ENCODE assay signal across 8 cellular contexts in the genomic region with DNA sequence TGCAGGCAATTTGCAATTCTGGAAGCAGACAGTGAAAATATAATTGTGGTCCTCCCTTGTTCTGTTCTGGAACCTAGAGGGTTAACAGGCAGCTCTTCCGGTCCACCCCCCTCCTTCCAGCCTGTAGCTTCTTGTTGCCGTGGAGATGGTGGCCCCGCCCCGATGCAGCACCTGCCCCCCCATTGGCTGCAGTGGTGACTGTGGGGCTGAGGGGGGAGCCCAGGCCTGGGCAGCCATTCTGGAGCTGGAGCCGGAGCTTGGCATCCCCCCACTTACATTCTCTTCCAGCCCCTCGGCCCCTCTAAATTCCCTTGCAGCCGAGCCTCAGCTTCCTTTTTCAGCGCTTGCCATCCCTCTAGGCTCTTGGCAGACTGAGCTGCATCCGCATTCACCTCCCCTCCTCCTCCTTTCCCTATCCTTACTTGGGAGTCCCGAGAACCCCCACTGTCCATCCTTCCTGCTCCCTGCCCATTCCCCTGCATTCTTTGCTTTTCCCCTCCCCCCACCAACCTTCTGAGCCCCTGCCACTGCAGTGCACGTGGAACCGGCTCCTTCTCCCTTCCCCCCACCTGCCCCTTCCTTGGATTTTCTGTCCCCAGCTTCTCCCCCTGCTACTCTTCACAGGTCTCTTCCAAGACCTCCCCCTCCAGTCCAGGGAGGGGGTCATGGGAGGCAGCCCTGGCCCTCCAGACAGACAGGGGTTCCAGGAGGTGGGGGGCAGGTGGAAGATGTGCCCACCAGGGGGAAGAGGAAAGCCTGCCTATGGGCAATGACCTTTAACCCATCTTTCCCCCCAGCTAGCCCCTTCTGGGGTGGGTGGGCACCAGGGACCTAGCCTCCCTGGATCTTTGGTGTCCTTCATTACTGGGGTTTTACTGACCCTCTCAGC. TPM values are rescaled to one million over a fixed set of nuclear protein-coding genes. Genes with fewer than 3 reads are reported as not detected.
DNase-seq lines count a peak whose midpoint lies in the region; ATAC-seq, FAIRE-seq and TF ChIP-seq lines count a peak whose summit lies in the region.

No MANE protein-coding gene starts in this region.

- no peak for FAIRE-seq in astrocyte (lab: Jason Lieb, UNC)

- H3K23ac ChIP-seq in IMR-90 (ENCODE audit: low read depth, low read length): no peak overlapping the region

- H3K27me3 ChIP-seq in IMR-90 (ENCODE audit: control insufficient read depth, insufficient read depth, low read length) (no peaks in the 10 kb centered on the region), astrocyte (ENCODE audit: insufficient read depth, low read length) (no peaks in the 10 kb centered on the region)

- no peak for TF ChIP-seq RAD21 in IMR-90 (IDR thresholded peaks at IDR 0.05; ENCODE audit: low read length)

- no peak overlapping the region for H3K9ac ChIP-seq in IMR-90 (ENCODE audit: low read depth, low read length)
- H3K9ac ChIP-seq in astrocyte (ENCODE audit: low read length): peak overlapping the region; percentile 8

- H3K14ac ChIP-seq in IMR-90 (replicated peaks; ENCODE audit: low read depth, low read length): peak overlapping the region; percentile 29; the same call in 1 of the 2 replicates

- H3K27ac ChIP-seq in IMR-90 (ENCODE audit: insufficient read depth, low read length) (no peak overlapping the region), astrocyte (ENCODE audit: low read depth, low read length) (no peak overlapping the region)

- 24% methylated on average over 4 of the region's 12 CpGs; no CpG with 5 or more reads in 1 of the 2 experiments for WGBS in IMR-90 (ENCODE audit: extremely low coverage in 2 of 2, insufficient read length in 1 of 2), 2 experiments

- H3K27me3 Mint-ChIP-seq in T-helper 17 cell (no peaks in the 10 kb centered on the region), astrocyte (ENCODE audit: low read depth, unreplicated experiment) (no peaks in the 10 kb centered on the region)

- H2AK9ac ChIP-seq in IMR-90 (replicated peaks; ENCODE audit: low read depth, low read length, poor library complexity): peak overlapping the region; percentile 77

- H2BK120ac ChIP-seq in IMR-90 (ENCODE audit: low read depth, low read length): no peak overlapping the region

- H2BK15ac ChIP-seq in IMR-90 (ENCODE audit: low read depth, low read length): no peak overlapping the region

- H3K4me2 ChIP-seq in IMR-90 (ENCODE audit: low read depth, low read length) (peak overlapping the region; percentile 55; the same call in 1 of the 2 replicates), astrocyte (ENCODE audit: low read length) (peak overlapping the region; percentile 71)

- no peak overlapping the region for H4K5ac ChIP-seq in IMR-90 (ENCODE audit: low read depth, low read length)

- H2BK5ac ChIP-seq in IMR-90 (ENCODE audit: low read depth, low read length, poor library complexity, severe bottlenecking): no peak overlapping the region

- H2BK20ac ChIP-seq in IMR-90 (ENCODE audit: low read depth, low read length): no peak overlapping the region

- H2AFZ ChIP-seq in IMR-90 (replicated peaks; ENCODE audit: low read length, poor library complexity) (peak overlapping the region; percentile 68), astrocyte (ENCODE audit: low read depth, low read length) (no peak overlapping the region)

- no peaks in the 10 kb centered on the region for H3K9me3 Mint-ChIP-seq in astrocyte (ENCODE audit: unreplicated experiment)

- ATAC-seq in IMR-90 (ENCODE audit: low read depth) (peak; percentile 61), T-helper 17 cell (peak; percentile 65), HG03439 (IDR thresholded peaks at IDR 0.05; ENCODE audit: unreplicated experiment) (no peak)

- H4K8ac ChIP-seq in IMR-90 (ENCODE audit: low read depth in 2 of 2, low read length in 2 of 2): no peak overlapping the region; a peak in 1 of 4 replicates

- no peak for TF ChIP-seq CTCF in GM12875 (IDR thresholded peaks at IDR 0.05; ENCODE audit: borderline replicate concordance, insufficient read depth, low read depth, low read length)
- TF ChIP-seq CTCF in IMR-90 (conservative IDR thresholded peaks at IDR 0.05; ENCODE audit: low read depth, low read length): no peak
- no peak for TF ChIP-seq CTCF in astrocyte (IDR thresholded peaks at IDR 0.05; ENCODE audit: insufficient read depth, low read depth, low read length)

- H3K4me1 Mint-ChIP-seq in T-helper 17 cell (peaks cover 67% of the 10 kb centered on the region), astrocyte (ENCODE audit: low read depth, unreplicated experiment) (peaks cover 61% of the 10 kb centered on the region)

- intact Hi-C loops in IMR-90 (cut with micrococcal nuclease): no loop called here

- H3K27ac Mint-ChIP-seq in T-helper 17 cell: peak overlapping the region; percentile 100
- H3K27ac Mint-ChIP-seq in astrocyte (ENCODE audit: unreplicated experiment): peak overlapping the region; percentile 75

- peaks cover 17% of the 10 kb centered on the region for H3K36me3 ChIP-seq in IMR-90 (ENCODE audit: control insufficient read depth, insufficient read depth, low read length)
- peaks cover 5% of the 10 kb centered on the region for H3K36me3 ChIP-seq in astrocyte (ENCODE audit: insufficient read depth, low read length)

- CTCF ChIA-PET in IMR-90 (lab: Yijun Ruan, JAX): no interaction called here

- H3K4me3 ChIP-seq in GM12875 (ENCODE audit: low read depth, low read length) (peak overlapping the region; percentile 33), IMR-90 (ENCODE audit: insufficient read depth, low read depth, low read length) (no peak overlapping the region), astrocyte (ENCODE audit: insufficient read depth, low read depth, low read length) (peak overlapping the region; percentile 12)

- TF ChIP-seq POLR2A in IMR-90 (IDR thresholded peaks at IDR 0.05; ENCODE audit: low read depth, low read length): no peak

- no peak overlapping the region for H3K18ac ChIP-seq in IMR-90 (ENCODE audit: low read depth, low read length)

- peaks cover 38% of the 10 kb centered on the region for H3K79me2 ChIP-seq in astrocyte (ENCODE audit: insufficient read depth, low read length)

- no peak overlapping the region for H3K56ac ChIP-seq in IMR-90 (ENCODE audit: extremely low read depth, insufficient read depth, low read length)

- H3K36me3 Mint-ChIP-seq in T-helper 17 cell (ENCODE audit: low read depth) (peaks cover 10% of the 10 kb centered on the region), astrocyte (ENCODE audit: low read depth, unreplicated experiment) (peaks cover 10% of the 10 kb centered on the region)

- peak overlapping the region; percentile 16; the same call in 1 of the 2 replicates for H2AK5ac ChIP-seq in IMR-90 (ENCODE audit: low read depth, low read length)

- peak overlapping the region; percentile 20; the same call in 1 of the 2 replicates for H3K4ac ChIP-seq in IMR-90 (ENCODE audit: low read depth, low read length)

- H3K4me1 ChIP-seq in IMR-90 (ENCODE audit: control insufficient read depth, insufficient read depth, low read length) (peaks cover 32% of the 10 kb centered on the region), astrocyte (ENCODE audit: insufficient read depth, low read length) (peaks cover 49% of the 10 kb centered on the region)

- H4K91ac ChIP-seq in IMR-90 (ENCODE audit: insufficient read depth, low read depth, low read length): no peak overlapping the region

- dilution Hi-C loops in IMR-90 (cut with HindIII; ENCODE audit: low sequenced_read_pairs, unreplicated experiment): no loop called here

- POLR2A ChIA-PET in IMR-90 (lab: Charles Lee; ENCODE audit: unreplicated experiment): no interaction called here

- peak; percentile 65 for DNase-seq in IMR-90
- peak; percentile 68 to 73 (median 70) for DNase-seq in T-helper 17 cell
- peak; percentile 45 for DNase-seq in astrocyte (ENCODE audit: low read depth)
- peak; percentile 83 for DNase-seq in islet precursor cell
- DNase-seq in stimulated activated CD4-positive, alpha-beta T cell treated with anti-CD3 and anti-CD28 coated beads, Interleukin-4, amount 100 ng/mL, for 4 hours: peak; percentile 69 to 75
- DNase-seq in NCI-H524 treated with DMSO at 0.1 percent for 48 hours (lab: John Stamatoyannopoulos, UW): no peak

- in situ Hi-C loops in IMR-90 (cut with MboI; ENCODE audit: low sequenced_read_pairs): no loop called here

- BruUV-seq in IMR-90 (replicated peaks; lab: Mats Ljungman, UMichigan): no TSS peak

- H3K9me3 ChIP-seq in IMR-90 (ENCODE audit: control insufficient read depth, insufficient read depth, low read length) (no peaks in the 10 kb centered on the region), T-helper 17 cell (ENCODE audit: control insufficient read depth, low read length, poor library complexity, severe bottlenecking) (no peaks in the 10 kb centered on the region), astrocyte (ENCODE audit: insufficient read depth, low read depth, low read length) (no peaks in the 10 kb centered on the region)

- H4K20me1 ChIP-seq in IMR-90 (ENCODE audit: insufficient read depth, low read length): peaks cover 41% of the 10 kb centered on the region
- H4K20me1 ChIP-seq in astrocyte (ENCODE audit: insufficient read depth, low read length): peaks cover 64% of the 10 kb centered on the region

- peak overlapping the region; percentile 93 for H3K4me3 Mint-ChIP-seq in T-helper 17 cell
- peak overlapping the region; percentile 75 for H3K4me3 Mint-ChIP-seq in astrocyte (ENCODE audit: unreplicated experiment)

- H3K9me1 ChIP-seq in IMR-90 (ENCODE audit: insufficient read depth, low read length): peaks cover 29% of the 10 kb centered on the region

- H3K79me1 ChIP-seq in IMR-90 (ENCODE audit: low read depth in 1 of 2, low read length in 2 of 2): peaks cover 24 to 84% of the 10 kb centered on the region in 2 experiments

RNA-seq across cellular contexts. Expression of gene SYNGAP1, which starts 11.4 kb away (rescaled TPM):
- total RNA-seq in IMR-90 (2012; rRNA removed): 1.4 TPM in 2 replicates
- 15.3 and 17.0 TPM in 2 replicates for polyA plus RNA-seq in IMR-90 (2012; rRNA removed)
- polyA plus RNA-seq in IMR-90 (2012; cell fraction: cytosol; rRNA removed): 5.6 and 6.5 TPM in 2 replicates
- 70.0 and 83.5 TPM in 2 replicates for polyA plus RNA-seq in IMR-90 (2012; cell fraction: nucleus; rRNA removed; ENCODE audit: low replicate concordance)
- total RNA-seq in T-helper 17 cell: 10 to 100 TPM; 82.3 to 83.9 TPM
- 34.5 and 36.1 TPM in 2 replicates for total RNA-seq in astrocyte

RNA-seq across cellular contexts. Expression of gene CUTA, which starts 13.3 kb away (rescaled TPM):
- total RNA-seq in IMR-90 (2012; rRNA removed): 122 and 136 TPM in 2 replicates
- 427 and 483 TPM in 2 replicates for polyA plus RNA-seq in IMR-90 (2012; rRNA removed)
- polyA plus RNA-seq in IMR-90 (2012; cell fraction: cytosol; rRNA removed): 545 and 1,404 TPM in 2 replicates
- polyA plus RNA-seq in IMR-90 (2012; cell fraction: nucleus; rRNA removed; ENCODE audit: low replicate concordance): 266 and 336 TPM in 2 replicates
- total RNA-seq in T-helper 17 cell: 100 to 1,000 TPM; 195 to 196 TPM
- total RNA-seq in astrocyte: 232 and 256 TPM in 2 replicates

RNA-seq across cellular contexts. Expression of gene PHF1, which starts 20.4 kb away (rescaled TPM):
- total RNA-seq in IMR-90 (2012; rRNA removed): 9.0 and 12.2 TPM in 2 replicates
- polyA plus RNA-seq in IMR-90 (2012; rRNA removed): 47.2 and 50.8 TPM in 2 replicates
- 36.6 and 48.3 TPM in 2 replicates for polyA plus RNA-seq in IMR-90 (2012; cell fraction: cytosol; rRNA removed)
- polyA plus RNA-seq in IMR-90 (2012; cell fraction: nucleus; rRNA removed; ENCODE audit: low replicate concordance): 270 and 345 TPM in 2 replicates
- 100 to 1,000 TPM; 448 to 472 TPM for total RNA-seq in T-helper 17 cell
- 29.7 and 34.3 TPM in 2 replicates for total RNA-seq in astrocyte

RNA-seq across cellular contexts. Expression of gene ZBTB9, which starts 23.1 kb away (rescaled TPM):
- total RNA-seq in IMR-90 (2012; rRNA removed): 5.4 and 5.6 TPM in 2 replicates
- 4.7 and 5.9 TPM in 2 replicates for polyA plus RNA-seq in IMR-90 (2012; rRNA removed)
- polyA plus RNA-seq in IMR-90 (2012; cell fraction: cytosol; rRNA removed): 1.8 and 2.2 TPM in 2 replicates
- 17.5 TPM in 2 replicates for polyA plus RNA-seq in IMR-90 (2012; cell fraction: nucleus; rRNA removed; ENCODE audit: low replicate concordance)
- total RNA-seq in T-helper 17 cell: 1 to 10 TPM; 3.9 to 4.4 TPM
- total RNA-seq in astrocyte: 9.8 and 10.4 TPM in 2 replicates

RNA-seq across cellular contexts. Expression of gene KIFC1, which starts 39.6 kb away (rescaled TPM):
- total RNA-seq in IMR-90 (2012; rRNA removed) (33.9 and 35.3 TPM in 2 replicates), T-helper 17 cell (1 to 10 TPM; 1.3 to 3.7 TPM), astrocyte (2.9 and 4.2 TPM in 2 replicates)
- polyA plus RNA-seq in IMR-90 (2012; rRNA removed): 40.6 and 41.9 TPM in 2 replicates
- 20.3 and 20.6 TPM in 2 replicates for polyA plus RNA-seq in IMR-90 (2012; cell fraction: cytosol; rRNA removed)
- 33.6 and 50.3 TPM in 2 replicates for polyA plus RNA-seq in IMR-90 (2012; cell fraction: nucleus; rRNA removed; ENCODE audit: low replicate concordance)

Comparison
In these comparisons a context has a peak if more than half of its experiments do, and no peak if none do; other contexts are left out.
1. RNA of gene SYNGAP1, which starts 11.4 kb away (total RNA-seq): 82.3 to 83.9 TPM in T-helper 17 cell and 34.5 to 36.1 TPM in astrocyte; 1.4 TPM in IMR-90; every median in the first group is over 10 times any median in the second.
2. RNA of gene PHF1, which starts 20.4 kb away (total RNA-seq): 448 to 472 TPM in T-helper 17 cell; 29.7 to 34.3 TPM in astrocyte and 9.0 to 12.2 TPM in IMR-90; every median in the first group is over 10 times any median in the second.